8 cellular contexts compared by ENCODE assay signal in genomic region chr9:106921341-106921899, GRCh38. TPM values are rescaled to one million over a fixed set of nuclear protein-coding genes. Genes with fewer than 3 reads are reported as not detected.
DNase-seq lines count a peak whose midpoint lies in the region; ATAC-seq and TF ChIP-seq lines count a peak whose summit lies in the region.

No MANE protein-coding gene starts in this region.

- H3K27ac ChIP-seq in left lung: peak overlapping the region; percentile 65 to 88
- peak overlapping the region; percentile 87 to 90 for H3K27ac ChIP-seq in testis

- TF ChIP-seq CTCF in choroid plexus epithelial cell (conservative IDR thresholded peaks at IDR 0.05; ENCODE audit: low read depth, low read length): no peak
- TF ChIP-seq CTCF in left lung (IDR thresholded peaks at IDR 0.05): no peak
- no peak for TF ChIP-seq CTCF in testis (IDR thresholded peaks at IDR 0.05)

- WGBS in testis, 2 donors: 24 to 31% methylated on average over 3 of the region's 3 CpGs

- TF ChIP-seq POLR2A in testis (IDR thresholded peaks at IDR 0.05): no peak

- H3K9me3 Mint-ChIP-seq in activated T-helper 2 cell treated with anti-CD3 and anti-CD28 coated beads, Interferon-gamma antibody, Interleukin-2, Interleukin-4, amounts not matched to agents 10 μg/mL and 5 μg/mL and 100 μg/mL, durations not matched to agents 14 hours and 24 hours and 36 hours: peaks cover 18% of the 10 kb centered on the region

- H3K4me3 Mint-ChIP-seq in activated T-helper 2 cell treated with anti-CD3 and anti-CD28 coated beads, Interferon-gamma antibody, Interleukin-2, Interleukin-4, amounts not matched to agents 10 μg/mL and 5 μg/mL and 100 μg/mL, durations not matched to agents 14 hours and 24 hours and 36 hours (ENCODE audit: low read depth): no peak overlapping the region

- H3K36me3 Mint-ChIP-seq in activated T-helper 2 cell treated with anti-CD3 and anti-CD28 coated beads, Interferon-gamma antibody, Interleukin-2, Interleukin-4, amounts not matched to agents 10 μg/mL and 5 μg/mL and 100 μg/mL, durations not matched to agents 14 hours and 24 hours and 36 hours (ENCODE audit: low read depth): no peaks in the 10 kb centered on the region

- DNase-seq in NCI-H1092 treated with DMSO at 0.1 percent for 48 hours (lab: John Stamatoyannopoulos, UW): peak; percentile 25
- no peak for DNase-seq in NCI-H1092 (lab: John Stamatoyannopoulos, UW)
- peak; percentile 96 for DNase-seq in NCI-H345 treated with DMSO at 0.1 percent for 48 hours (lab: John Stamatoyannopoulos, UW; ENCODE audit: unreplicated experiment)
- peak; percentile 92 for DNase-seq in choroid plexus epithelial cell (ENCODE audit: low read depth)
- no peak for DNase-seq in left lung
- DNase-seq in testis: peak; percentile 85
- DNase-seq in activated T-helper 2 cell treated with anti-CD3 and anti-CD28 coated beads, Interferon-gamma antibody, Interleukin-2, Interleukin-4, amounts not matched to agents 10 μg/mL and 5 μg/mL and 100 μg/mL, durations not matched to agents 14 hours and 24 hours and 36 hours (ENCODE audit: low spot score): no peak

- peaks cover 0 to 24% of the 10 kb centered on the region in 2 donors for H3K36me3 ChIP-seq in left lung
- no peaks in the 10 kb centered on the region for H3K36me3 ChIP-seq in testis (ENCODE audit: low read depth, missing control alignments)

- H3K4me1 Mint-ChIP-seq in activated T-helper 2 cell treated with anti-CD3 and anti-CD28 coated beads, Interferon-gamma antibody, Interleukin-2, Interleukin-4, amounts not matched to agents 10 μg/mL and 5 μg/mL and 100 μg/mL, durations not matched to agents 14 hours and 24 hours and 36 hours (ENCODE audit: low read depth): no peaks in the 10 kb centered on the region

- ATAC-seq in left lung (peak; percentile 83), GM19023 (IDR thresholded peaks at IDR 0.05; ENCODE audit: unreplicated experiment) (no peak)

- H3K9me3 ChIP-seq in left lung: no peaks in the 10 kb centered on the region
- H3K9me3 ChIP-seq in testis: no peaks in the 10 kb centered on the region

- H3K4me1 ChIP-seq in left lung: peaks cover 11 to 18% of the 10 kb centered on the region in 2 donors
- H3K4me1 ChIP-seq in testis: peaks cover 37% of the 10 kb centered on the region

- H3K27ac Mint-ChIP-seq in activated T-helper 2 cell treated with anti-CD3 and anti-CD28 coated beads, Interferon-gamma antibody, Interleukin-2, Interleukin-4, amounts not matched to agents 10 μg/mL and 5 μg/mL and 100 μg/mL, durations not matched to agents 14 hours and 24 hours and 36 hours: no peak overlapping the region

- H3K27me3 Mint-ChIP-seq in activated T-helper 2 cell treated with anti-CD3 and anti-CD28 coated beads, Interferon-gamma antibody, Interleukin-2, Interleukin-4, amounts not matched to agents 10 μg/mL and 5 μg/mL and 100 μg/mL, durations not matched to agents 14 hours and 24 hours and 36 hours (ENCODE audit: low read depth): no peaks in the 10 kb centered on the region

- intact Hi-C loops in left lung (cut with DNase I) (no loop called here), testis (cut with DNase I; ENCODE audit: low total_unique reads) (loop anchor here (10.0 kb wide), 1 partner anchor 57 kb away; the partner anchor contains the start of gene ZNF462)
- intact Hi-C loops in activated T-helper 2 cell treated with anti-CD3 and anti-CD28 coated beads, Interferon-gamma antibody, Interleukin-2, Interleukin-4, amounts not matched to agents 10 μg/mL and 5 μg/mL and 100 μg/mL, durations not matched to agents 14 hours and 24 hours and 36 hours (cut with micrococcal nuclease): no loop called here

- H3K27me3 ChIP-seq in left lung (no peaks in the 10 kb centered on the region), testis (no peaks in the 10 kb centered on the region)

- H3K4me3 ChIP-seq in choroid plexus epithelial cell (ENCODE audit: low read depth, low read length) (peak overlapping the region; percentile 6), left lung (no peak overlapping the region), testis (no peak overlapping the region)

RNA-seq across cellular contexts. Expression of gene ZNF462, which starts 58.5 kb away (rescaled TPM):
- total RNA-seq in left lung (10 to 100 TPM; 30.3 to 41.4 TPM), testis (10 to 100 TPM; 53.2 to 61.6 TPM)
- 31.5 TPM for polyA plus RNA-seq in testis (ENCODE audit: insufficient read depth, low read depth, low replicate concordance)
- total RNA-seq in activated T-helper 2 cell treated with anti-CD3 and anti-CD28 coated beads, Interferon-gamma antibody, Interleukin-2, Interleukin-4, amounts not matched to agents 10 μg/mL and 5 μg/mL and 100 μg/mL, durations not matched to agents 14 hours and 24 hours and 36 hours: 0.09 and 0.11 TPM in 2 replicates

Comparison
In these comparisons a context has a peak if more than half of its experiments do, and no peak if none do; other contexts are left out.
1. DNase-seq: peak in NCI-H1092 treated with DMSO at 0.1 percent for 48 hours (single experiment), NCI-H345 treated with DMSO at 0.1 percent for 48 hours (single experiment), choroid plexus epithelial cell (single experiment) and testis (single experiment); none in NCI-H1092 (single experiment), left lung (0 of 2) and activated T-helper 2 cell treated with anti-CD3 and anti-CD28 coated beads, Interferon-gamma antibody, Interleukin-2, Interleukin-4, amounts not matched to agents 10 μg/mL and 5 μg/mL and 100 μg/mL, durations not matched to agents 14 hours and 24 hours and 36 hours (single experiment).
2. RNA of gene ZNF462, which starts 58.5 kb away (total RNA-seq): 53.2 to 61.6 TPM in testis and 30.3 to 41.4 TPM in left lung; 0.09 to 0.11 TPM in activated T-helper 2 cell treated with anti-CD3 and anti-CD28 coated beads, Interferon-gamma antibody, Interleukin-2, Interleukin-4, amounts not matched to agents 10 μg/mL and 5 μg/mL and 100 μg/mL, durations not matched to agents 14 hours and 24 hours and 36 hours; every median in the first group is over 10 times any median in the second.